In genomic region chr19:18777156-18777724, GRCh38 we compare ENCODE assay signal across 26 cellular contexts. TPM values are rescaled to one million over a fixed set of nuclear protein-coding genes. Genes with fewer than 3 reads are reported as not detected.
"Had no signal": no experiment of that assay in that cellular context is flagged by ENCODE, and none has a peak within 500 bp of the region (broad histone marks: within the 10 kb centered on the region; RNA-seq: fewer than 3 reads in every experiment).

No MANE protein-coding gene starts in this region.

- H3K4me1 ChIP-seq: testis had no signal

- ATAC-seq: activated T-cell treated with anti-CD3 and anti-CD28 coated beads, Interleukin-2, amount 50 U/mL, for 4 hours; effector memory CD8-positive, alpha-beta T cell; gastroesophageal sphincter; natural killer cell treated with Interleukin-12 subunit alpha and Interleukin-12 subunit beta and Interleukin-15 and Interleukin-18, amount 100 ng/mL, for 72 hours; stimulated activated naive CD8-positive, alpha-beta T cell treated with anti-CD3 and anti-CD28 coated beads, Interleukin-15, Interleukin-2, amounts not matched to agents 100 U/mL and 50 U/mL, for 24 hours had no signal

- H3K36me3 ChIP-seq: transverse colon had no signal

- H3K9me3 ChIP-seq: gastroesophageal sphincter, testis, transverse colon had no signal

- DNase-seq: activated B cell treated with CpG ODN at 0.5 μM for 24 hours; activated CD4-positive, alpha-beta T cell treated with anti-CD3 and anti-CD28 coated beads, Interleukin-2, amount 50 U/mL, for 1 hour; activated naive CD8-positive, alpha-beta T cell treated with anti-CD3 and anti-CD28 coated beads, Interleukin-2, amount 50 U/mL, for 24 hours; activated T-cell treated with anti-CD3 and anti-CD28 coated beads, Interleukin-2, amount 50 U/mL, for 4 hours; amygdala; dorsolateral prefrontal cortex; effector memory CD8-positive, alpha-beta T cell; hippocampal formation; immature natural killer cell; stimulated activated CD4-positive, alpha-beta T cell treated with anti-CD3 and anti-CD28 coated beads, Interleukin-12 subunit alpha, Interleukin-12 subunit beta, amount 100 ng/mL, for 4 hours; stimulated activated CD4-positive, alpha-beta T cell treated with anti-CD3 and anti-CD28 coated beads, Interleukin-4, amount 100 ng/mL, for 1 hour; stimulated activated naive CD8-positive, alpha-beta T cell treated with anti-CD3 and anti-CD28 coated beads, Interleukin-15, Interleukin-2, amounts not matched to agents 100 U/mL and 50 U/mL, for 24 hours; T-helper 2 cell; testis; transverse colon had no signal

- H3K27ac ChIP-seq: coronary artery, dorsolateral prefrontal cortex, gastroesophageal sphincter, testis, transverse colon had no signal

- H3K4me3 ChIP-seq: coronary artery, lung, testis, transverse colon had no signal

- FAIRE-seq: bronchial epithelial cell had no signal

- H3K27me3 ChIP-seq: dorsolateral prefrontal cortex, testis had no signal

RNA-seq across cellular contexts. Expression of gene COMP, which starts 13.9 kb away (rescaled TPM):
- total RNA-seq: activated CD8-positive, alpha-beta T cell treated with anti-CD3 and anti-CD28 coated beads for 36 hours; activated T-cell treated with anti-CD3 and anti-CD28 coated beads, Interleukin-2, amount 50 U/mL, for 4 hours; activated T-helper 2 cell treated with anti-CD3 and anti-CD28 coated beads, Interferon-gamma antibody, Interleukin-2, Interleukin-4, amounts not matched to agents 10 μg/mL and 5 μg/mL and 100 μg/mL, durations not matched to agents 14 hours and 24 hours and 36 hours; bronchial epithelial cell; kidney epithelial cell; left lobe of liver; mononuclear cell; natural killer cell treated with Interleukin-12 subunit alpha and Interleukin-12 subunit beta and Interleukin-15 and Interleukin-18, amount 100 ng/mL, for 72 hours; pulmonary artery endothelial cell had no signal
- polyA plus RNA-seq: immature natural killer cell had no signal
